In the genomic region with DNA sequence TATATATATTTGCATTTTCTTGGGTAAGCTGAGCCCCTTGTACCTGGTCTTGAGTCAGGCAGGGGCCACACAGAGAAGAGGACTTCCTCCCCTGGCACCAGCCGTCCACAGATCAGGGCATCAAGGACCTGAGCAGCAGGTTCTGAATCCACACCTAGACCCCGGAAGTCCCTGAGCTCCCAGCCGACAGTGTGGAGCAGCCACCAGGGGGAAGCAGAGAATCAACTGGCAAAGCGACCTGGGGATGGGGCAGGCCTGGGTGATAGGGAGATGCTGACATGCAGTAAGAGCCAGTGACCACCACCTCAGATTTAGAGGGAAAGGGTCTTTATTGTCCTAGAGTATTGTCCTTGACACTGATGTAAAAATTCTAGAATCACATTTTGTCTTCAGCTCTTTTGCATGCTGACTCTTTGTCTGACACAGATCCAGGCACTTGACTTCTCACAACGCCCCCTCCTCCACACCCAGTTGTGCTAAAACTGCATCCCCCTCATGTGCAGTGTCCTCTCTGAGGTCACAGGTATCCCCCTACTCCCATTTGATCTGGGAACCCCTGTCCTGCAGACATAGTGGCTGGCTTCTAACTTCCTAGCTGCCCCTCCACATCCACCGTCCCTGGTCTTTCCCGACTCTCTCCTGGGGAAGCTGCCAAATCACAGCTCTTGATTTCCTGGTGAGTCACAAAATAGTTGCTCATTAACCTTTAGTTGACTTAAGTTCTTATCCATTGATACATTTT, we compare ENCODE assay signal across 1 cellular context.
TF ChIP-seq lines count a peak whose summit lies in the region.

No MANE protein-coding gene starts in this region.

TF ChIP-seq in K562, 482 proteins besides CTCF, POLR2A, EP300 and RAD21 (continued from another document and continues in another):
- TF ChIP-seq, protein P1, sequence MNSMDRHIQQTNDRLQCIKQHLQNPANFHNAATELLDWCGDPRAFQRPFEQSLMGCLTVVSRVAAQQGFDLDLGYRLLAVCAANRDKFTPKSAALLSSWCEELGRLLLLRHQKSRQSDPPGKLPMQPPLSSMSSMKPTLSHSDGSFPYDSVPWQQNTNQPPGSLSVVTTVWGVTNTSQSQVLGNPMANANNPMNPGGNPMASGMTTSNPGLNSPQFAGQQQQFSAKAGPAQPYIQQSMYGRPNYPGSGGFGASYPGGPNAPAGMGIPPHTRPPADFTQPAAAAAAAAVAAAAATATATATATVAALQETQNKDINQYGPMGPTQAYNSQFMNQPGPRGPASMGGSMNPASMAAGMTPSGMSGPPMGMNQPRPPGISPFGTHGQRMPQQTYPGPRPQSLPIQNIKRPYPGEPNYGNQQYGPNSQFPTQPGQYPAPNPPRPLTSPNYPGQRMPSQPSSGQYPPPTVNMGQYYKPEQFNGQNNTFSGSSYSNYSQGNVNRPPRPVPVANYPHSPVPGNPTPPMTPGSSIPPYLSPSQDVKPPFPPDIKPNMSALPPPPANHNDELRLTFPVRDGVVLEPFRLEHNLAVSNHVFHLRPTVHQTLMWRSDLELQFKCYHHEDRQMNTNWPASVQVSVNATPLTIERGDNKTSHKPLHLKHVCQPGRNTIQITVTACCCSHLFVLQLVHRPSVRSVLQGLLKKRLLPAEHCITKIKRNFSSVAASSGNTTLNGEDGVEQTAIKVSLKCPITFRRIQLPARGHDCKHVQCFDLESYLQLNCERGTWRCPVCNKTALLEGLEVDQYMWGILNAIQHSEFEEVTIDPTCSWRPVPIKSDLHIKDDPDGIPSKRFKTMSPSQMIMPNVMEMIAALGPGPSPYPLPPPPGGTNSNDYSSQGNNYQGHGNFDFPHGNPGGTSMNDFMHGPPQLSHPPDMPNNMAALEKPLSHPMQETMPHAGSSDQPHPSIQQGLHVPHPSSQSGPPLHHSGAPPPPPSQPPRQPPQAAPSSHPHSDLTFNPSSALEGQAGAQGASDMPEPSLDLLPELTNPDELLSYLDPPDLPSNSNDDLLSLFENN (IDR thresholded peaks at IDR 0.05; ENCODE audit: low read depth in 2 of 2, low read length in 2 of 2): peak; percentile 33 to 60; a peak in 1 of 4 replicates
- TF ChIP-seq, protein P2, sequence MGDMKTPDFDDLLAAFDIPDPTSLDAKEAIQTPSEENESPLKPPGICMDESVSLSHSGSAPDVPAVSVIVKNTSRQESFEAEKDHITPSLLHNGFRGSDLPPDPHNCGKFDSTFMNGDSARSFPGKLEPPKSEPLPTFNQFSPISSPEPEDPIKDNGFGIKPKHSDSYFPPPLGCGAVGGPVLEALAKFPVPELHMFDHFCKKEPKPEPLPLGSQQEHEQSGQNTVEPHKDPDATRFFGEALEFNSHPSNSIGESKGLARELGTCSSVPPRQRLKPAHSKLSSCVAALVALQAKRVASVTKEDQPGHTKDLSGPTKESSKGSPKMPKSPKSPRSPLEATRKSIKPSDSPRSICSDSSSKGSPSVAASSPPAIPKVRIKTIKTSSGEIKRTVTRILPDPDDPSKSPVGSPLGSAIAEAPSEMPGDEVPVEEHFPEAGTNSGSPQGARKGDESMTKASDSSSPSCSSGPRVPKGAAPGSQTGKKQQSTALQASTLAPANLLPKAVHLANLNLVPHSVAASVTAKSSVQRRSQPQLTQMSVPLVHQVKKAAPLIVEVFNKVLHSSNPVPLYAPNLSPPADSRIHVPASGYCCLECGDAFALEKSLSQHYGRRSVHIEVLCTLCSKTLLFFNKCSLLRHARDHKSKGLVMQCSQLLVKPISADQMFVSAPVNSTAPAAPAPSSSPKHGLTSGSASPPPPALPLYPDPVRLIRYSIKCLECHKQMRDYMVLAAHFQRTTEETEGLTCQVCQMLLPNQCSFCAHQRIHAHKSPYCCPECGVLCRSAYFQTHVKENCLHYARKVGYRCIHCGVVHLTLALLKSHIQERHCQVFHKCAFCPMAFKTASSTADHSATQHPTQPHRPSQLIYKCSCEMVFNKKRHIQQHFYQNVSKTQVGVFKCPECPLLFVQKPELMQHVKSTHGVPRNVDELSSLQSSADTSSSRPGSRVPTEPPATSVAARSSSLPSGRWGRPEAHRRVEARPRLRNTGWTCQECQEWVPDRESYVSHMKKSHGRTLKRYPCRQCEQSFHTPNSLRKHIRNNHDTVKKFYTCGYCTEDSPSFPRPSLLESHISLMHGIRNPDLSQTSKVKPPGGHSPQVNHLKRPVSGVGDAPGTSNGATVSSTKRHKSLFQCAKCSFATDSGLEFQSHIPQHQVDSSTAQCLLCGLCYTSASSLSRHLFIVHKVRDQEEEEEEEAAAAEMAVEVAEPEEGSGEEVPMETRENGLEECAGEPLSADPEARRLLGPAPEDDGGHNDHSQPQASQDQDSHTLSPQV (IDR thresholded peaks at IDR 0.05): no peak
- TF ChIP-seq OTX1 (CRISPR knock-in tag; IDR thresholded peaks at IDR 0.05): no peak
- TF ChIP-seq ZFP1 (CRISPR knock-in tag; IDR thresholded peaks at IDR 0.05): no peak
- TF ChIP-seq HLTF (IDR thresholded peaks at IDR 0.05): no peak
- TF ChIP-seq GABPB2 (CRISPR knock-in tag; conservative IDR thresholded peaks at IDR 0.05): peak; percentile 62
- no peak for TF ChIP-seq TRIM24 (IDR thresholded peaks at IDR 0.05)
- TF ChIP-seq FOXA3 (CRISPR knock-in tag; conservative IDR thresholded peaks at IDR 0.05 in 1 of 2, IDR thresholded peaks at IDR 0.05 in 1 of 2): peak in 1 of 2 experiments; percentile 59; a peak in 1 of 4 replicates
- TF ChIP-seq, protein P3, sequence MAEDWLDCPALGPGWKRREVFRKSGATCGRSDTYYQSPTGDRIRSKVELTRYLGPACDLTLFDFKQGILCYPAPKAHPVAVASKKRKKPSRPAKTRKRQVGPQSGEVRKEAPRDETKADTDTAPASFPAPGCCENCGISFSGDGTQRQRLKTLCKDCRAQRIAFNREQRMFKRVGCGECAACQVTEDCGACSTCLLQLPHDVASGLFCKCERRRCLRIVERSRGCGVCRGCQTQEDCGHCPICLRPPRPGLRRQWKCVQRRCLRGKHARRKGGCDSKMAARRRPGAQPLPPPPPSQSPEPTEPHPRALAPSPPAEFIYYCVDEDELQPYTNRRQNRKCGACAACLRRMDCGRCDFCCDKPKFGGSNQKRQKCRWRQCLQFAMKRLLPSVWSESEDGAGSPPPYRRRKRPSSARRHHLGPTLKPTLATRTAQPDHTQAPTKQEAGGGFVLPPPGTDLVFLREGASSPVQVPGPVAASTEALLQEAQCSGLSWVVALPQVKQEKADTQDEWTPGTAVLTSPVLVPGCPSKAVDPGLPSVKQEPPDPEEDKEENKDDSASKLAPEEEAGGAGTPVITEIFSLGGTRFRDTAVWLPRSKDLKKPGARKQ (CRISPR knock-in tag; IDR thresholded peaks at IDR 0.05): no peak
- TF ChIP-seq SP1 (CRISPR knock-in tag; IDR thresholded peaks at IDR 0.05): no peak
- TF ChIP-seq XRCC5 (IDR thresholded peaks at IDR 0.05; ENCODE audit: low read depth, low read length): peak; percentile 100
- TF ChIP-seq ADNP (tag; IDR thresholded peaks at IDR 0.05): no peak
- no peak for TF ChIP-seq ZNF696 (CRISPR knock-in tag; conservative IDR thresholded peaks at IDR 0.05)
- no peak for TF ChIP-seq FOXJ2 (tag; IDR thresholded peaks at IDR 0.05)
- no peak for TF ChIP-seq ZNF41 (CRISPR knock-in tag; conservative IDR thresholded peaks at IDR 0.05)
- TF ChIP-seq, protein P4, sequence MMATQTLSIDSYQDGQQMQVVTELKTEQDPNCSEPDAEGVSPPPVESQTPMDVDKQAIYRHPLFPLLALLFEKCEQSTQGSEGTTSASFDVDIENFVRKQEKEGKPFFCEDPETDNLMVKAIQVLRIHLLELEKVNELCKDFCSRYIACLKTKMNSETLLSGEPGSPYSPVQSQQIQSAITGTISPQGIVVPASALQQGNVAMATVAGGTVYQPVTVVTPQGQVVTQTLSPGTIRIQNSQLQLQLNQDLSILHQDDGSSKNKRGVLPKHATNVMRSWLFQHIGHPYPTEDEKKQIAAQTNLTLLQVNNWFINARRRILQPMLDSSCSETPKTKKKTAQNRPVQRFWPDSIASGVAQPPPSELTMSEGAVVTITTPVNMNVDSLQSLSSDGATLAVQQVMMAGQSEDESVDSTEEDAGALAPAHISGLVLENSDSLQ (IDR thresholded peaks at IDR 0.05): no peak; the same call in 1 of the 2 replicates
- no peak for TF ChIP-seq NR3C1 (CRISPR knock-in tag; IDR thresholded peaks at IDR 0.05)
- TF ChIP-seq FOXA1 (IDR thresholded peaks at IDR 0.05; ENCODE audit: borderline replicate concordance): no peak
- TF ChIP-seq, protein P5, sequence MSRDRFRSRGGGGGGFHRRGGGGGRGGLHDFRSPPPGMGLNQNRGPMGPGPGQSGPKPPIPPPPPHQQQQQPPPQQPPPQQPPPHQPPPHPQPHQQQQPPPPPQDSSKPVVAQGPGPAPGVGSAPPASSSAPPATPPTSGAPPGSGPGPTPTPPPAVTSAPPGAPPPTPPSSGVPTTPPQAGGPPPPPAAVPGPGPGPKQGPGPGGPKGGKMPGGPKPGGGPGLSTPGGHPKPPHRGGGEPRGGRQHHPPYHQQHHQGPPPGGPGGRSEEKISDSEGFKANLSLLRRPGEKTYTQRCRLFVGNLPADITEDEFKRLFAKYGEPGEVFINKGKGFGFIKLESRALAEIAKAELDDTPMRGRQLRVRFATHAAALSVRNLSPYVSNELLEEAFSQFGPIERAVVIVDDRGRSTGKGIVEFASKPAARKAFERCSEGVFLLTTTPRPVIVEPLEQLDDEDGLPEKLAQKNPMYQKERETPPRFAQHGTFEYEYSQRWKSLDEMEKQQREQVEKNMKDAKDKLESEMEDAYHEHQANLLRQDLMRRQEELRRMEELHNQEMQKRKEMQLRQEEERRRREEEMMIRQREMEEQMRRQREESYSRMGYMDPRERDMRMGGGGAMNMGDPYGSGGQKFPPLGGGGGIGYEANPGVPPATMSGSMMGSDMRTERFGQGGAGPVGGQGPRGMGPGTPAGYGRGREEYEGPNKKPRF (IDR thresholded peaks at IDR 0.05; ENCODE audit: low read depth, low read length): no peak
- TF ChIP-seq, protein P6, sequence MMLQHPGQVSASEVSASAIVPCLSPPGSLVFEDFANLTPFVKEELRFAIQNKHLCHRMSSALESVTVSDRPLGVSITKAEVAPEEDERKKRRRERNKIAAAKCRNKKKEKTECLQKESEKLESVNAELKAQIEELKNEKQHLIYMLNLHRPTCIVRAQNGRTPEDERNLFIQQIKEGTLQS (IDR thresholded peaks at IDR 0.05): no peak
- TF ChIP-seq, protein P6 (CRISPR knock-in tag; conservative IDR thresholded peaks at IDR 0.05): peak; percentile 80; the same call in 1 of the 2 replicates
- TF ChIP-seq EGR1 (conservative IDR thresholded peaks at IDR 0.05): no peak
- TF ChIP-seq, protein P7, sequence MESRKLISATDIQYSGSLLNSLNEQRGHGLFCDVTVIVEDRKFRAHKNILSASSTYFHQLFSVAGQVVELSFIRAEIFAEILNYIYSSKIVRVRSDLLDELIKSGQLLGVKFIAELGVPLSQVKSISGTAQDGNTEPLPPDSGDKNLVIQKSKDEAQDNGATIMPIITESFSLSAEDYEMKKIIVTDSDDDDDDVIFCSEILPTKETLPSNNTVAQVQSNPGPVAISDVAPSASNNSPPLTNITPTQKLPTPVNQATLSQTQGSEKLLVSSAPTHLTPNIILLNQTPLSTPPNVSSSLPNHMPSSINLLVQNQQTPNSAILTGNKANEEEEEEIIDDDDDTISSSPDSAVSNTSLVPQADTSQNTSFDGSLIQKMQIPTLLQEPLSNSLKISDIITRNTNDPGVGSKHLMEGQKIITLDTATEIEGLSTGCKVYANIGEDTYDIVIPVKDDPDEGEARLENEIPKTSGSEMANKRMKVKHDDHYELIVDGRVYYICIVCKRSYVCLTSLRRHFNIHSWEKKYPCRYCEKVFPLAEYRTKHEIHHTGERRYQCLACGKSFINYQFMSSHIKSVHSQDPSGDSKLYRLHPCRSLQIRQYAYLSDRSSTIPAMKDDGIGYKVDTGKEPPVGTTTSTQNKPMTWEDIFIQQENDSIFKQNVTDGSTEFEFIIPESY (CRISPR knock-in tag; IDR thresholded peaks at IDR 0.05): no peak
- TF ChIP-seq ZKSCAN1 (IDR thresholded peaks at IDR 0.05; ENCODE audit: low read depth, low read length): peak; percentile 81
- TF ChIP-seq SREBF2 (CRISPR knock-in tag; IDR thresholded peaks at IDR 0.05): no peak
- TF ChIP-seq TAF1 (IDR thresholded peaks at IDR 0.05; ENCODE audit: control insufficient read depth, extremely low read depth, insufficient read depth, low read length, severe bottlenecking): no peak
- no peak for TF ChIP-seq ZNF384 (IDR thresholded peaks at IDR 0.05; ENCODE audit: low read depth, low read length)
- TF ChIP-seq FOXK2 (conservative IDR thresholded peaks at IDR 0.05 in 1 of 2, IDR thresholded peaks at IDR 0.05 in 1 of 2; ENCODE audit: low read depth in 2 of 2): peak in 1 of 2 experiments; percentile 53; a peak in 1 of 4 replicates
- TF ChIP-seq SMARCE1 (IDR thresholded peaks at IDR 0.05): no peak
- TF ChIP-seq SMARCC2 (IDR thresholded peaks at IDR 0.05; ENCODE audit: low read depth): no peak
- TF ChIP-seq RHOXF2B (CRISPR knock-in tag; conservative IDR thresholded peaks at IDR 0.05): peak; percentile 73; the same call in 1 of the 2 replicates
- TF ChIP-seq, protein P8, sequence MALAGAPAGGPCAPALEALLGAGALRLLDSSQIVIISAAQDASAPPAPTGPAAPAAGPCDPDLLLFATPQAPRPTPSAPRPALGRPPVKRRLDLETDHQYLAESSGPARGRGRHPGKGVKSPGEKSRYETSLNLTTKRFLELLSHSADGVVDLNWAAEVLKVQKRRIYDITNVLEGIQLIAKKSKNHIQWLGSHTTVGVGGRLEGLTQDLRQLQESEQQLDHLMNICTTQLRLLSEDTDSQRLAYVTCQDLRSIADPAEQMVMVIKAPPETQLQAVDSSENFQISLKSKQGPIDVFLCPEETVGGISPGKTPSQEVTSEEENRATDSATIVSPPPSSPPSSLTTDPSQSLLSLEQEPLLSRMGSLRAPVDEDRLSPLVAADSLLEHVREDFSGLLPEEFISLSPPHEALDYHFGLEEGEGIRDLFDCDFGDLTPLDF (CRISPR knock-in tag; IDR thresholded peaks at IDR 0.05): peak; percentile 69; the same call in 1 of the 2 replicates
- TF ChIP-seq ZNF253 (CRISPR knock-in tag; conservative IDR thresholded peaks at IDR 0.05): peak; percentile 85
- peak; percentile 92 for TF ChIP-seq CTBP1 (IDR thresholded peaks at IDR 0.05; ENCODE audit: borderline replicate concordance)
- TF ChIP-seq ARID2 (IDR thresholded peaks at IDR 0.05): no peak
- TF ChIP-seq ZSCAN32 (CRISPR knock-in tag; IDR thresholded peaks at IDR 0.05): no peak
- TF ChIP-seq, protein P9, sequence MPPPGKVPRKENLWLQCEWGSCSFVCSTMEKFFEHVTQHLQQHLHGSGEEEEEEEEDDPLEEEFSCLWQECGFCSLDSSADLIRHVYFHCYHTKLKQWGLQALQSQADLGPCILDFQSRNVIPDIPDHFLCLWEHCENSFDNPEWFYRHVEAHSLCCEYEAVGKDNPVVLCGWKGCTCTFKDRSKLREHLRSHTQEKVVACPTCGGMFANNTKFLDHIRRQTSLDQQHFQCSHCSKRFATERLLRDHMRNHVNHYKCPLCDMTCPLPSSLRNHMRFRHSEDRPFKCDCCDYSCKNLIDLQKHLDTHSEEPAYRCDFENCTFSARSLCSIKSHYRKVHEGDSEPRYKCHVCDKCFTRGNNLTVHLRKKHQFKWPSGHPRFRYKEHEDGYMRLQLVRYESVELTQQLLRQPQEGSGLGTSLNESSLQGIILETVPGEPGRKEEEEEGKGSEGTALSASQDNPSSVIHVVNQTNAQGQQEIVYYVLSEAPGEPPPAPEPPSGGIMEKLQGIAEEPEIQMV (tag; conservative IDR thresholded peaks at IDR 0.05; ENCODE audit: low read depth): no peak
- no peak for TF ChIP-seq BCL6 (CRISPR knock-in tag; IDR thresholded peaks at IDR 0.05)
- no peak for TF ChIP-seq KDM4B (IDR thresholded peaks at IDR 0.05; ENCODE audit: borderline replicate concordance in 2 of 2, low read depth in 1 of 2)
- TF ChIP-seq TEAD4 (IDR thresholded peaks at IDR 0.05; ENCODE audit: low read length): peak; percentile 56
- no peak; the same call in 1 of the 2 replicates for TF ChIP-seq TEAD4 (CRISPR knock-in tag; IDR thresholded peaks at IDR 0.05; ENCODE audit: borderline replicate concordance)
- TF ChIP-seq HDGF (IDR thresholded peaks at IDR 0.05): no peak
- TF ChIP-seq ZNF408 (CRISPR knock-in tag; IDR thresholded peaks at IDR 0.05; ENCODE audit: low read depth): no peak
- TF ChIP-seq ATF7 (IDR thresholded peaks at IDR 0.05): peak; percentile 55; the same call in 1 of the 2 replicates
